Comparison of ENCODE assay signal across 1 cellular context in genomic region chr11:10990160-10990559, GRCh38.
TF ChIP-seq lines count a peak whose summit lies in the region.

No MANE protein-coding gene starts in this region.

TF ChIP-seq in K562, 482 proteins besides CTCF, POLR2A, EP300 and RAD21 (continued from another document and continues in another):
- TF ChIP-seq ZNF316 (IDR thresholded peaks at IDR 0.05) = peak; percentile 92
- TF ChIP-seq TFAM (CRISPR knock-in tag; conservative IDR thresholded peaks at IDR 0.05) = no peak
- no peak for TF ChIP-seq BDP1 (IDR thresholded peaks at IDR 0.05; ENCODE audit: insufficient read depth, insufficient read length)
- 0 out of 2 replicates have a peak, but pooled peaks have one; percentile 22 for TF ChIP-seq BACH1 (tag; IDR thresholded peaks at IDR 0.05)
- TF ChIP-seq SREBF1 (IDR thresholded peaks at IDR 0.05; ENCODE audit: borderline replicate concordance, low read depth, low read length) = no peak
- TF ChIP-seq HMG20B (CRISPR knock-in tag; IDR thresholded peaks at IDR 0.05) = no peak
- peak; percentile 86 for TF ChIP-seq MAFG (tag; conservative IDR thresholded peaks at IDR 0.05)
- peak; percentile 85 for TF ChIP-seq MAFK (IDR thresholded peaks at IDR 0.05; ENCODE audit: low read length)
- TF ChIP-seq THRB (CRISPR knock-in tag; conservative IDR thresholded peaks at IDR 0.05) = no peak
- no peak for TF ChIP-seq OTX1 (CRISPR knock-in tag; IDR thresholded peaks at IDR 0.05)
- TF ChIP-seq TSHZ1 (CRISPR knock-in tag; IDR thresholded peaks at IDR 0.05) = no peak
- TF ChIP-seq MEIS2 (IDR thresholded peaks at IDR 0.05; ENCODE audit: partially characterized antibody) = no peak
- TF ChIP-seq TCF3 (CRISPR knock-in tag; IDR thresholded peaks at IDR 0.05) = peak; percentile 76
- no peak for TF ChIP-seq CBX8 (IDR thresholded peaks at IDR 0.05; ENCODE audit: borderline replicate concordance, extremely low read depth, low read depth, low read length, poor library complexity, severe bottlenecking)
- peak; percentile 82 for TF ChIP-seq MAFF (IDR thresholded peaks at IDR 0.05; ENCODE audit: low read length)
- TF ChIP-seq ETS2 (tag; IDR thresholded peaks at IDR 0.05; ENCODE audit: borderline replicate concordance, poor library complexity, severe bottlenecking) = no peak
- TF ChIP-seq KLF16 (IDR thresholded peaks at IDR 0.05) = 0 out of 2 replicates have a peak, but pooled peaks have one; percentile 5
- TF ChIP-seq LEF1 (IDR thresholded peaks at IDR 0.05) = peak; percentile 43; the same call in 1 of the 2 replicates
- TF ChIP-seq SIN3B (IDR thresholded peaks at IDR 0.05; ENCODE audit: low read depth) = no peak
- 0 out of 4 replicates have a peak, but pooled peaks of 1 of the 2 experiments have one; percentile 18 for TF ChIP-seq MNT (conservative IDR thresholded peaks at IDR 0.05)
- no peak for TF ChIP-seq ZNF217 (CRISPR knock-in tag; IDR thresholded peaks at IDR 0.05)
- no peak for TF ChIP-seq KDM4B (IDR thresholded peaks at IDR 0.05; ENCODE audit: borderline replicate concordance in 2 of 2, low read depth in 1 of 2)
- TF ChIP-seq FOS (IDR thresholded peaks at IDR 0.05; ENCODE audit: extremely low read depth, insufficient read length) = no peak
- TF ChIP-seq ZNF592 (IDR thresholded peaks at IDR 0.05) = 0 out of 2 replicates have a peak, but pooled peaks have one; percentile 21
- no peak for TF ChIP-seq TFE3 (CRISPR knock-in tag; IDR thresholded peaks at IDR 0.05)
- TF ChIP-seq C11orf30 (IDR thresholded peaks at IDR 0.05; ENCODE audit: low read depth) = peak; percentile 92
- no peak for TF ChIP-seq GTF2E2 (tag; IDR thresholded peaks at IDR 0.05)
- no peak for TF ChIP-seq RREB1 (CRISPR knock-in tag; IDR thresholded peaks at IDR 0.05)
- TF ChIP-seq ZNF644 (tag; IDR thresholded peaks at IDR 0.05; ENCODE audit: low read depth) = no peak
- TF ChIP-seq DPF2 (IDR thresholded peaks at IDR 0.05) = peak; percentile 65
- no peak for TF ChIP-seq SP2 (IDR thresholded peaks at IDR 0.05; ENCODE audit: extremely low read depth, low read depth, low read length, poor library complexity, severe bottlenecking)
- no peak for TF ChIP-seq ZNF431 (CRISPR knock-in tag; IDR thresholded peaks at IDR 0.05)
- TF ChIP-seq TEAD4 (IDR thresholded peaks at IDR 0.05; ENCODE audit: low read length) = peak; percentile 24; the same call in 1 of the 2 replicates
- TF ChIP-seq TEAD4 (CRISPR knock-in tag; IDR thresholded peaks at IDR 0.05; ENCODE audit: borderline replicate concordance) = no peak
- TF ChIP-seq CCAR2 (IDR thresholded peaks at IDR 0.05; ENCODE audit: low read depth, low read length) = no peak
- no peak for TF ChIP-seq NFRKB (IDR thresholded peaks at IDR 0.05; ENCODE audit: low read depth)
- TF ChIP-seq SMARCE1 (IDR thresholded peaks at IDR 0.05) = 0 out of 2 replicates have a peak, but pooled peaks have one; percentile 42
- peak; percentile 74 for TF ChIP-seq CBFA2T3 (IDR thresholded peaks at IDR 0.05)
- TF ChIP-seq KAT8 (IDR thresholded peaks at IDR 0.05; ENCODE audit: low read depth) = no peak
- TF ChIP-seq KDM1A (IDR thresholded peaks at IDR 0.05) = peak; percentile 49 to 60; a peak in 2 of 4 replicates
- no peak for TF ChIP-seq KDM2B (CRISPR knock-in tag; IDR thresholded peaks at IDR 0.05)
- TF ChIP-seq MTA2 (IDR thresholded peaks at IDR 0.05; ENCODE audit: low read depth) = 0 out of 2 replicates have a peak, but pooled peaks have one; percentile 39
- no peak for TF ChIP-seq ZNF140 (CRISPR knock-in tag; IDR thresholded peaks at IDR 0.05)
- 0 out of 2 replicates have a peak, but pooled peaks have one; percentile 44 for TF ChIP-seq HDAC2 (IDR thresholded peaks at IDR 0.05)
- TF ChIP-seq SMARCA5 (IDR thresholded peaks at IDR 0.05) = no peak
- no peak for TF ChIP-seq CBX2 (IDR thresholded peaks at IDR 0.05; ENCODE audit: insufficient read depth, low read length, poor library complexity, severe bottlenecking)
- TF ChIP-seq STAT5B (CRISPR knock-in tag; IDR thresholded peaks at IDR 0.05) = no peak
- TF ChIP-seq ATF7 (IDR thresholded peaks at IDR 0.05) = no peak
- peak; percentile 78 for TF ChIP-seq ARID1B (IDR thresholded peaks at IDR 0.05)
